1 cellular context compared by ENCODE assay signal in the genomic region with DNA sequence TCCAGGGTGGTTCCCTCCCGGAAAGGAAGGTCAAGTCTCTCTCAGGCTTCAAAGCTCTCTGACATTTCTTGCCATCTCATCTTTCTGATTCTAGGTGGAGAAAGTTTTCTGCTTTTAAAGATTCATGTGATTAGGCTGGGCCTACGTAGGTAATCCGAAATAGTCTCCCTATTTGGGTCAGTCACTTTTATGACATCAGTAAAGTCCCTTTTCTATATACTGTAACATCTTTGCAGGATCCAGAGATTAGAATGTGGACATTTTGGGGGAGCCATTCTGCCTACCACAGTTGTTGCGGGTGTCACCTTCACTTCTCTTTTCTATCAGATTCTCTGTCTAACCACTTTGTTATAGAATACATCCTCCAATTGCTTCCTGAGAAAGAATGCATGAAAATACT.
A peak's percentile ranks its signal among the peaks of the same experiment; 100 is the strongest.
TF ChIP-seq lines count a peak whose summit lies in the region.

No MANE protein-coding gene starts in this region.

TF ChIP-seq in GM12878, 131 proteins besides CTCF, POLR2A, EP300 and RAD21 (continued from another document):
- TF ChIP-seq, protein P1, sequence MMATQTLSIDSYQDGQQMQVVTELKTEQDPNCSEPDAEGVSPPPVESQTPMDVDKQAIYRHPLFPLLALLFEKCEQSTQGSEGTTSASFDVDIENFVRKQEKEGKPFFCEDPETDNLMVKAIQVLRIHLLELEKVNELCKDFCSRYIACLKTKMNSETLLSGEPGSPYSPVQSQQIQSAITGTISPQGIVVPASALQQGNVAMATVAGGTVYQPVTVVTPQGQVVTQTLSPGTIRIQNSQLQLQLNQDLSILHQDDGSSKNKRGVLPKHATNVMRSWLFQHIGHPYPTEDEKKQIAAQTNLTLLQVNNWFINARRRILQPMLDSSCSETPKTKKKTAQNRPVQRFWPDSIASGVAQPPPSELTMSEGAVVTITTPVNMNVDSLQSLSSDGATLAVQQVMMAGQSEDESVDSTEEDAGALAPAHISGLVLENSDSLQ (IDR thresholded peaks at IDR 0.05), result no peak
- TF ChIP-seq RFX5 (IDR thresholded peaks at IDR 0.05; ENCODE audit: low read depth, low read length) (no peak), NFIC (IDR thresholded peaks at IDR 0.05; ENCODE audit: low read depth, low read length) (no peak), PAX5 (IDR thresholded peaks at IDR 0.05; ENCODE audit: borderline replicate concordance, low read depth, low read length) (no peak), SMC3 (IDR thresholded peaks at IDR 0.05; ENCODE audit: borderline replicate concordance, low read length) (no peak), GATAD2B (conservative IDR thresholded peaks at IDR 0.05; ENCODE audit: low read depth) (no peak), WRNIP1 (IDR thresholded peaks at IDR 0.05; ENCODE audit: borderline replicate concordance, low read depth, low read length) (no peak), NR2F1 (conservative IDR thresholded peaks at IDR 0.05) (peak; percentile 24; the same call in 1 of the 2 replicates)
- TF ChIP-seq, protein P2, sequence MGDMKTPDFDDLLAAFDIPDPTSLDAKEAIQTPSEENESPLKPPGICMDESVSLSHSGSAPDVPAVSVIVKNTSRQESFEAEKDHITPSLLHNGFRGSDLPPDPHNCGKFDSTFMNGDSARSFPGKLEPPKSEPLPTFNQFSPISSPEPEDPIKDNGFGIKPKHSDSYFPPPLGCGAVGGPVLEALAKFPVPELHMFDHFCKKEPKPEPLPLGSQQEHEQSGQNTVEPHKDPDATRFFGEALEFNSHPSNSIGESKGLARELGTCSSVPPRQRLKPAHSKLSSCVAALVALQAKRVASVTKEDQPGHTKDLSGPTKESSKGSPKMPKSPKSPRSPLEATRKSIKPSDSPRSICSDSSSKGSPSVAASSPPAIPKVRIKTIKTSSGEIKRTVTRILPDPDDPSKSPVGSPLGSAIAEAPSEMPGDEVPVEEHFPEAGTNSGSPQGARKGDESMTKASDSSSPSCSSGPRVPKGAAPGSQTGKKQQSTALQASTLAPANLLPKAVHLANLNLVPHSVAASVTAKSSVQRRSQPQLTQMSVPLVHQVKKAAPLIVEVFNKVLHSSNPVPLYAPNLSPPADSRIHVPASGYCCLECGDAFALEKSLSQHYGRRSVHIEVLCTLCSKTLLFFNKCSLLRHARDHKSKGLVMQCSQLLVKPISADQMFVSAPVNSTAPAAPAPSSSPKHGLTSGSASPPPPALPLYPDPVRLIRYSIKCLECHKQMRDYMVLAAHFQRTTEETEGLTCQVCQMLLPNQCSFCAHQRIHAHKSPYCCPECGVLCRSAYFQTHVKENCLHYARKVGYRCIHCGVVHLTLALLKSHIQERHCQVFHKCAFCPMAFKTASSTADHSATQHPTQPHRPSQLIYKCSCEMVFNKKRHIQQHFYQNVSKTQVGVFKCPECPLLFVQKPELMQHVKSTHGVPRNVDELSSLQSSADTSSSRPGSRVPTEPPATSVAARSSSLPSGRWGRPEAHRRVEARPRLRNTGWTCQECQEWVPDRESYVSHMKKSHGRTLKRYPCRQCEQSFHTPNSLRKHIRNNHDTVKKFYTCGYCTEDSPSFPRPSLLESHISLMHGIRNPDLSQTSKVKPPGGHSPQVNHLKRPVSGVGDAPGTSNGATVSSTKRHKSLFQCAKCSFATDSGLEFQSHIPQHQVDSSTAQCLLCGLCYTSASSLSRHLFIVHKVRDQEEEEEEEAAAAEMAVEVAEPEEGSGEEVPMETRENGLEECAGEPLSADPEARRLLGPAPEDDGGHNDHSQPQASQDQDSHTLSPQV (IDR thresholded peaks at IDR 0.05), result no peak
